ENCODE assay signal across 15 cellular contexts in the genomic region with DNA sequence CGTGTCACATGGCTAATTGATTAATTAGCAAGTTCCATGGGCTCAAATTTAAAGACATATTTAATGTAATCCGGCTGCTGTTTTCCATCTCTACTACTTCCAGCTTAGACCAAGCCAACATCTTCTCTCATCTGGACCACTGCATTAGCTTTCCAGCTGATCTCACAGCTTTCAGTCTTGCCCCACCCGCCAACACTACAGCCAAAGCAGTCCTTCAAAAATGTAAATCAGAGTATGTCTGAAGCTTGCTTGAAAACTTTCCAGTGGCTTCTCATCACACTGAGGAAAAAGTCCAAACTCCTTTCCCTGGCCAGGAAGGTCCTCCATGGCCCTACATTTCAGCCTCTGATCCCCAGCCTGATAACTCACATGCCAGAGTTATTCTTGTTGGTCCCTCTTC. TPM values are rescaled to one million over a fixed set of nuclear protein-coding genes. Genes with fewer than 3 reads are reported as not detected.
DNase-seq lines count a peak whose midpoint lies in the region; ATAC-seq and TF ChIP-seq lines count a peak whose summit lies in the region.
"Had no signal": no experiment of that assay in that cellular context is flagged by ENCODE, and none has a peak within 500 bp of the region (broad histone marks: within the 10 kb centered on the region; RNA-seq: fewer than 3 reads in every experiment).

No MANE protein-coding gene starts in this region.

- no peak overlapping the region for H3K4me3 Mint-ChIP-seq in activated T-helper 1 cell treated with anti-CD3 and anti-CD28 coated beads, Interleukin-12 subunit alpha, Interleukin-12 subunit beta, Interleukin-2, Interleukin-4 antibody, amounts not matched to agents 30 ng/mL and 10 ng/mL and 1 ng/mL, durations not matched to agents 14 hours and 24 hours and 36 hours
- no peak overlapping the region for H3K4me3 Mint-ChIP-seq in HFFc6

- H3K27me3 ChIP-seq in left ventricle myocardium inferior (ENCODE audit: low read depth): no peaks in the 10 kb centered on the region
- no peaks in the 10 kb centered on the region for H3K27me3 ChIP-seq in subcutaneous abdominal adipose tissue (ENCODE audit: control insufficient read depth in 5 of 5, insufficient read depth in 4 of 5, low read length in 5 of 5)
- H3K27me3 ChIP-seq: BLaER1 treated with 17β-estradiol and CSF1 and Interleukin-3, amounts not matched to agents 10 nM and 100 nM had no signal

- peak; percentile 17 for DNase-seq in GM03348 (ENCODE audit: low spot score)
- DNase-seq in activated T-helper 1 cell treated with anti-CD3 and anti-CD28 coated beads, Interleukin-12 subunit alpha, Interleukin-12 subunit beta, Interleukin-2, Interleukin-4 antibody, amounts not matched to agents 30 ng/mL and 10 ng/mL and 1 ng/mL, durations not matched to agents 14 hours and 24 hours and 36 hours (ENCODE audit: low spot score): no peak
- no peak for DNase-seq in left ventricle myocardium inferior
- no peak for DNase-seq in activated naive CD4-positive, alpha-beta T cell treated with anti-CD3 and anti-CD28 coated beads, Interleukin-2, amount 50 U/mL, for 72 hours (ENCODE audit: low spot score in 2 of 2)
- DNase-seq in activated naive CD4-positive, alpha-beta T cell treated with Interleukin-2 at 50 U/mL for 16 hours: no peak
- DNase-seq in HFFc6: no peak
- DNase-seq: H7, Karpas-422, MM.1S, NCI-H1105, NCI-H187, NCI-H446, PC-9 had no signal

- no peaks in the 10 kb centered on the region for H3K4me1 Mint-ChIP-seq in activated T-helper 1 cell treated with anti-CD3 and anti-CD28 coated beads, Interleukin-12 subunit alpha, Interleukin-12 subunit beta, Interleukin-2, Interleukin-4 antibody, amounts not matched to agents 30 ng/mL and 10 ng/mL and 1 ng/mL, durations not matched to agents 14 hours and 24 hours and 36 hours (ENCODE audit: low read depth)
- peaks cover 13% of the 10 kb centered on the region for H3K4me1 Mint-ChIP-seq in HFFc6 (ENCODE audit: low read depth)

- intact Hi-C loops in activated T-helper 1 cell treated with anti-CD3 and anti-CD28 coated beads, Interleukin-12 subunit alpha, Interleukin-12 subunit beta, Interleukin-2, Interleukin-4 antibody, amounts not matched to agents 30 ng/mL and 10 ng/mL and 1 ng/mL, durations not matched to agents 14 hours and 24 hours and 36 hours (cut with micrococcal nuclease): no loop called here
- intact Hi-C loops in left ventricle myocardium inferior (cut with micrococcal nuclease): no loop called here

- no peaks in the 10 kb centered on the region for H3K9me3 Mint-ChIP-seq in activated T-helper 1 cell treated with anti-CD3 and anti-CD28 coated beads, Interleukin-12 subunit alpha, Interleukin-12 subunit beta, Interleukin-2, Interleukin-4 antibody, amounts not matched to agents 30 ng/mL and 10 ng/mL and 1 ng/mL, durations not matched to agents 14 hours and 24 hours and 36 hours
- no peaks in the 10 kb centered on the region for H3K9me3 Mint-ChIP-seq in activated naive CD4-positive, alpha-beta T cell treated with anti-CD3 and anti-CD28 coated beads, Interleukin-2, amount 50 U/mL, for 72 hours
- H3K9me3 Mint-ChIP-seq in HFFc6: no peaks in the 10 kb centered on the region

- H3K36me3 Mint-ChIP-seq in activated T-helper 1 cell treated with anti-CD3 and anti-CD28 coated beads, Interleukin-12 subunit alpha, Interleukin-12 subunit beta, Interleukin-2, Interleukin-4 antibody, amounts not matched to agents 30 ng/mL and 10 ng/mL and 1 ng/mL, durations not matched to agents 14 hours and 24 hours and 36 hours (ENCODE audit: low read depth): peaks cover 33% of the 10 kb centered on the region
- H3K36me3 Mint-ChIP-seq in activated naive CD4-positive, alpha-beta T cell treated with anti-CD3 and anti-CD28 coated beads, Interleukin-2, amount 50 U/mL, for 72 hours: peaks cover 9 to 19% of the 10 kb centered on the region in 2 donors
- peaks cover 41% of the 10 kb centered on the region for H3K36me3 Mint-ChIP-seq in HFFc6 (ENCODE audit: low read depth)

- TF ChIP-seq CTCF in left ventricle myocardium inferior (IDR thresholded peaks at IDR 0.05; ENCODE audit: borderline replicate concordance) (no peak), HFFc6 (IDR thresholded peaks at IDR 0.05) (no peak)

- H3K4me1 ChIP-seq in left ventricle myocardium inferior (peaks cover 22% of the 10 kb centered on the region), subcutaneous abdominal adipose tissue (ENCODE audit: control insufficient read depth in 5 of 5, insufficient read depth in 5 of 5, low read length in 5 of 5) (peaks cover 0 to 15% (median 9%) of the 10 kb centered on the region in 5 donors)

- H3K27ac ChIP-seq in left ventricle myocardium inferior (replicated peaks): peak overlapping the region; percentile 0
- peak overlapping the region; percentile 66 for H3K27ac ChIP-seq in subcutaneous abdominal adipose tissue (ENCODE audit: low read depth, low read length)
- H3K27ac ChIP-seq: BLaER1 treated with 17β-estradiol and CSF1 and Interleukin-3, amounts not matched to agents 10 nM and 100 nM; PC-9 had no signal

- H3K27ac Mint-ChIP-seq in activated T-helper 1 cell treated with anti-CD3 and anti-CD28 coated beads, Interleukin-12 subunit alpha, Interleukin-12 subunit beta, Interleukin-2, Interleukin-4 antibody, amounts not matched to agents 30 ng/mL and 10 ng/mL and 1 ng/mL, durations not matched to agents 14 hours and 24 hours and 36 hours: peak overlapping the region; percentile 25
- peak overlapping the region in 1 of 2 donors; percentile 31 for H3K27ac Mint-ChIP-seq in activated naive CD4-positive, alpha-beta T cell treated with anti-CD3 and anti-CD28 coated beads, Interleukin-2, amount 50 U/mL, for 72 hours
- H3K27ac Mint-ChIP-seq in HFFc6: no peak overlapping the region

- H3K27me3 Mint-ChIP-seq in activated T-helper 1 cell treated with anti-CD3 and anti-CD28 coated beads, Interleukin-12 subunit alpha, Interleukin-12 subunit beta, Interleukin-2, Interleukin-4 antibody, amounts not matched to agents 30 ng/mL and 10 ng/mL and 1 ng/mL, durations not matched to agents 14 hours and 24 hours and 36 hours (ENCODE audit: insufficient read depth): no peaks in the 10 kb centered on the region
- H3K27me3 Mint-ChIP-seq in HFFc6 (ENCODE audit: insufficient read depth): 0 out of 2 replicates have a peak, but pooled peaks cover 1% of the 10 kb centered on the region

- no peak overlapping the region for H3K4me3 ChIP-seq in left ventricle myocardium inferior
- no peak overlapping the region for H3K4me3 ChIP-seq in subcutaneous abdominal adipose tissue (ENCODE audit: low read depth in 1 of 5, low read length in 5 of 5)
- H3K4me3 ChIP-seq: BLaER1 treated with 17β-estradiol and CSF1 and Interleukin-3, amounts not matched to agents 10 nM and 100 nM; PC-9 had no signal

- H3K9me3 ChIP-seq in left ventricle myocardium inferior (replicated peaks): no peaks in the 10 kb centered on the region
- H3K9me3 ChIP-seq in subcutaneous abdominal adipose tissue (ENCODE audit: control insufficient read depth in 5 of 5, low read length in 5 of 5): no peaks in the 10 kb centered on the region
- H3K9me3 ChIP-seq: BLaER1 treated with 17β-estradiol and CSF1 and Interleukin-3, amounts not matched to agents 10 nM and 100 nM had no signal

- no peak for ATAC-seq in activated naive CD4-positive, alpha-beta T cell treated with anti-CD3 and anti-CD28 coated beads, Interleukin-2, amount 50 U/mL, for 72 hours

- H3K9ac ChIP-seq in subcutaneous abdominal adipose tissue (ENCODE audit: low read length in 5 of 5): no peak overlapping the region
- H3K9ac ChIP-seq: BLaER1 treated with 17β-estradiol and CSF1 and Interleukin-3, amounts not matched to agents 10 nM and 100 nM had no signal

- H3K36me3 ChIP-seq in left ventricle myocardium inferior (peaks cover 79% of the 10 kb centered on the region), subcutaneous abdominal adipose tissue (ENCODE audit: control insufficient read depth in 5 of 5, insufficient read depth in 5 of 5, low read length in 5 of 5) (peaks cover 16 to 43% (median 31%) of the 10 kb centered on the region in 5 donors)

RNA-seq across cellular contexts. Expression of gene TTC1, which starts 38.4 kb away (rescaled TPM):
- 65.9 and 69.1 TPM in 2 replicates for total RNA-seq in activated T-helper 1 cell treated with anti-CD3 and anti-CD28 coated beads, Interleukin-12 subunit alpha, Interleukin-12 subunit beta, Interleukin-2, Interleukin-4 antibody, amounts not matched to agents 30 ng/mL and 10 ng/mL and 1 ng/mL, durations not matched to agents 14 hours and 24 hours and 36 hours
- total RNA-seq in left ventricle myocardium inferior: 94.2 TPM
- total RNA-seq in activated naive CD4-positive, alpha-beta T cell treated with anti-CD3 and anti-CD28 coated beads, Interleukin-2, amount 50 U/mL, for 72 hours: 10 to 100 TPM; 42.8 to 54.8 TPM
- total RNA-seq in HFFc6 (2021; fragmentation: NEBNext Ultra II Directional; extraction: Animal tissue kit (Norgen Biotek cat#: 25700)): 10 to 100 TPM; 63.9 to 76.0 (median 70.6) TPM
